17 cellular contexts compared by ENCODE assay signal in genomic region chr9:135993840-135994776, GRCh38. TPM values are rescaled to one million over a fixed set of nuclear protein-coding genes. Genes with fewer than 3 reads are reported as not detected.
DNase-seq lines count a peak whose midpoint lies in the region; ATAC-seq and TF ChIP-seq lines count a peak whose summit lies in the region.
"Had no signal": no experiment of that assay in that cellular context is flagged by ENCODE, and none has a peak within 500 bp of the region (broad histone marks: within the 10 kb centered on the region; RNA-seq: fewer than 3 reads in every experiment).

No MANE protein-coding gene starts in this region.

- no peak for ATAC-seq in heart left ventricle
- no peak for ATAC-seq in left cardiac atrium
- no peak for ATAC-seq in upper lobe of right lung
- no peak for ATAC-seq in GM21619 (IDR thresholded peaks at IDR 0.05; ENCODE audit: unreplicated experiment)
- ATAC-seq: activated T-cell treated with anti-CD3 and anti-CD28 coated beads, Interleukin-2, amount 50 U/mL, for 72 hours had no signal

- H3K4me1 Mint-ChIP-seq in dendritic cell treated with granulocyte-macrophage colony-stimulating factor and Interleukin-4, amounts not matched to agents 40 ng/mL and 50 ng/mL, for 4 days (ENCODE audit: low read depth): peaks cover 65% of the 10 kb centered on the region
- H3K4me1 Mint-ChIP-seq in nephron progenitor cell: peaks cover 48% of the 10 kb centered on the region

- H3K9me3 ChIP-seq in heart left ventricle (no peaks in the 10 kb centered on the region), upper lobe of right lung (no peaks in the 10 kb centered on the region)

- intact Hi-C loops in heart left ventricle (cut with DNase I): loop anchor here in 1 of 10 donors (10.0 kb wide), 1 partner anchor 51 kb away; no protein-coding TSS in a partner anchor
- intact Hi-C loops in left cardiac atrium (cut with DNase I): no loop called here
- intact Hi-C loops in dendritic cell treated with granulocyte-macrophage colony-stimulating factor and Interleukin-4, amounts not matched to agents 40 ng/mL and 50 ng/mL, for 4 days (cut with micrococcal nuclease): no loop called here
- intact Hi-C loops in upper lobe of right lung (cut with DNase I): no loop called here

- H3K27me3 ChIP-seq in heart left ventricle (no peaks in the 10 kb centered on the region), upper lobe of right lung (no peaks in the 10 kb centered on the region)

- TF ChIP-seq CTCF in heart left ventricle (IDR thresholded peaks at IDR 0.05) (no peak), nephron progenitor cell (IDR thresholded peaks at IDR 0.05) (no peak), upper lobe of right lung (IDR thresholded peaks at IDR 0.05) (no peak)

- H3K36me3 ChIP-seq in heart left ventricle (no peaks in the 10 kb centered on the region), upper lobe of right lung (no peaks in the 10 kb centered on the region)

- H3K4me3 ChIP-seq in heart left ventricle: no peak overlapping the region
- no peak overlapping the region for H3K4me3 ChIP-seq in upper lobe of right lung

- H3K4me1 ChIP-seq in heart left ventricle (peaks cover 10 to 64% (median 32%) of the 10 kb centered on the region in 12 donors), upper lobe of right lung (peaks cover 53% of the 10 kb centered on the region)

- H3K27ac Mint-ChIP-seq in dendritic cell treated with granulocyte-macrophage colony-stimulating factor and Interleukin-4, amounts not matched to agents 40 ng/mL and 50 ng/mL, for 4 days: peak overlapping the region; percentile 92
- no peak overlapping the region for H3K27ac Mint-ChIP-seq in nephron progenitor cell
- H3K27ac Mint-ChIP-seq: activated T-cell treated with anti-CD3 and anti-CD28 coated beads, Interleukin-2, amount 50 U/mL, for 72 hours; memory B cell had no signal

- 87 to 91% (median 89%) methylated on average over 22 to 37 of the region's 37 CpGs for WGBS in heart left ventricle, 4 donors

- H3K27ac ChIP-seq in heart left ventricle: peak overlapping the region in 10 of 12 donors; percentile 88 to 98 (median 90)
- H3K27ac ChIP-seq in upper lobe of right lung: peak overlapping the region; percentile 87
- H3K27ac ChIP-seq: KMS-11 had no signal

- TF ChIP-seq POLR2A in heart left ventricle (IDR thresholded peaks at IDR 0.05): no peak

- no peak overlapping the region for H3K4me3 Mint-ChIP-seq in dendritic cell treated with granulocyte-macrophage colony-stimulating factor and Interleukin-4, amounts not matched to agents 40 ng/mL and 50 ng/mL, for 4 days
- H3K4me3 Mint-ChIP-seq in nephron progenitor cell: peak overlapping the region; percentile 45

- no peaks in the 10 kb centered on the region for H3K9me3 Mint-ChIP-seq in dendritic cell treated with granulocyte-macrophage colony-stimulating factor and Interleukin-4, amounts not matched to agents 40 ng/mL and 50 ng/mL, for 4 days
- H3K9me3 Mint-ChIP-seq in nephron progenitor cell: no peaks in the 10 kb centered on the region
- H3K9me3 Mint-ChIP-seq: activated T-cell treated with anti-CD3 and anti-CD28 coated beads, Interleukin-2, amount 50 U/mL, for 72 hours had no signal

- H3K36me3 Mint-ChIP-seq in dendritic cell treated with granulocyte-macrophage colony-stimulating factor and Interleukin-4, amounts not matched to agents 40 ng/mL and 50 ng/mL, for 4 days (ENCODE audit: low read depth): no peaks in the 10 kb centered on the region
- no peaks in the 10 kb centered on the region for H3K36me3 Mint-ChIP-seq in nephron progenitor cell (ENCODE audit: low read depth)
- H3K36me3 Mint-ChIP-seq: memory B cell had no signal

- peaks cover 13% of the 10 kb centered on the region for H3K27me3 Mint-ChIP-seq in dendritic cell treated with granulocyte-macrophage colony-stimulating factor and Interleukin-4, amounts not matched to agents 40 ng/mL and 50 ng/mL, for 4 days
- peaks cover 3% of the 10 kb centered on the region for H3K27me3 Mint-ChIP-seq in nephron progenitor cell (ENCODE audit: low read depth, poor library complexity)
- H3K27me3 Mint-ChIP-seq: memory B cell had no signal

- peak in 2 of 5 donors; percentile 27 to 55 for DNase-seq in heart left ventricle
- DNase-seq in left cardiac atrium: no peak
- no peak for DNase-seq in nephron progenitor cell
- no peak for DNase-seq in upper lobe of right lung
- no peak for DNase-seq in GF-D8 (lab: John Stamatoyannopoulos, UW)
- DNase-seq in midbrain (lab: John Stamatoyannopoulos, UW): no peak
- DNase-seq: activated CD4-positive, alpha-beta T cell treated with anti-CD3 and anti-CD28 coated beads, Interleukin-2, amount 50 U/mL, for 1 hour; activated T-cell treated with anti-CD3 and anti-CD28 coated beads, Interleukin-2, amount 50 U/mL, for 72 hours; amniotic stem cell; cortex of kidney; NCI-H1694 treated with DMSO at 0.1 percent for 48 hours; NCI-H510A; RPMI8226 had no signal

RNA-seq across cellular contexts. Expression of gene UBAC1, which starts 32.9 kb away (rescaled TPM):
- total RNA-seq in heart left ventricle (100 to 1,000 TPM in 4 of 9 donors, 10 to 100 TPM in 5; 71.1 to 115 (median 87.6) TPM), left cardiac atrium (10 to 100 TPM; 64.9 to 65.7 TPM), upper lobe of right lung (30.1 TPM)
- 100 to 1,000 TPM; 100 to 140 TPM for polyA plus RNA-seq in heart left ventricle
